ENCODE assay signal across 1 cellular context in the genomic region with DNA sequence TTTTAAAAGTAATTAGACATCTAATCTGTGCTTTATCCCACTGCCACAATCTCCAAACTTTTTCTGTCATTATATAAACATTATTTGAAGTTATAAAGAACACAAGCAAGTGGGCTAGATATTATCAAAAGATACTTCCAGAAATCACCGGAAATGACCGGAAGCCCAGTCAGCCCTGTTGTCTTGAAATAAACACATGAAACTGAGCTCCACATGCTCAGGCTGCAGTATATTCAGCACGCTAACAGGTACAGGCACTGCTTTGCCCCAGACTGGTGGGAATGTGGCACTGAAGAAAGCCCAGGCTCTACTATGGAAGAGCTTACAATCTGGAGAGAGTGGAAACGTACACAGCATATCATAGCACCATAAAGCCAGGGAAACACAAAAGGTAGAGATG.
TF ChIP-seq lines count a peak whose summit lies in the region.

No MANE protein-coding gene starts in this region.

TF ChIP-seq in IMR-90, 13 proteins besides CTCF, POLR2A, EP300 and RAD21:
- TF ChIP-seq NFE2L2 (IDR thresholded peaks at IDR 0.05; ENCODE audit: low read depth, low read length) (no peak), MXI1 (IDR thresholded peaks at IDR 0.05; ENCODE audit: borderline replicate concordance, low read depth, low read length) (no peak), FOS (IDR thresholded peaks at IDR 0.05; ENCODE audit: low read depth, low read length) (no peak), CEBPB (IDR thresholded peaks at IDR 0.05; ENCODE audit: low read depth, low read length) (no peak), MAFK (IDR thresholded peaks at IDR 0.05; ENCODE audit: low read depth, low read length) (no peak)
